ENCODE assay signal across 27 cellular contexts in the genomic region with DNA sequence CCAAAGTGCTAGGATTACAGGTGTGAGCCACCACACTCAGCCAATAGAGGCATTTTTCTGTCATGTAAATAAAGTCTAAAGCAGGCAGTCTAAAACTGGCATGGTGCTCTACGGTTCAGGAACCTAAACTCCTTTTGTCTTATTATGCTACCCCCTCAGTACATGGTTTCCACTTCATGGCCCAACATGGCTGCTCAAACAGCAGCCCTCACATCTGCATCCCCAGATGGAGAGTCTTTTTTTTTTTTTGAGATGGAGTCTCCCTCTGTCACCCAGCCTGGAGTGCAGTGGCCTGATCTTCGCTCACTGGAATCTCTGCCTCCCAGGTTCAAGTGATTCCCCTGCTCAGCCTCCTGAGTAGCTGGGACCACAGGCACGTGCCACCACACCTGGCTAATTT. TPM values are rescaled to one million over a fixed set of nuclear protein-coding genes. Genes with fewer than 3 reads are reported as not detected.
DNase-seq lines count a peak whose midpoint lies in the region; ATAC-seq, FAIRE-seq and TF ChIP-seq lines count a peak whose summit lies in the region.
"Had no signal": no experiment of that assay in that cellular context is flagged by ENCODE, and none has a peak within 500 bp of the region (broad histone marks: within the 10 kb centered on the region; RNA-seq: fewer than 3 reads in every experiment).

No MANE protein-coding gene starts in this region.

- H3K27ac Mint-ChIP-seq in neural progenitor cell (no peak overlapping the region), endodermal cell (no peak overlapping the region)
- H3K27ac Mint-ChIP-seq: CD14-positive monocyte; CD4-positive, alpha-beta T cell; GM23338; HFFc6 had no signal

- 67% methylated on average over 3 of the region's 3 CpGs for WGBS in K562 (ENCODE audit: insufficient coverage, low coverage, missing lambda C conversion rate)
- 82 to 94% (median 89%) methylated on average over 3 of the region's 3 CpGs for WGBS in spleen, 5 donors
- WGBS in endodermal cell (ENCODE audit: insufficient coverage in 1 of 2, insufficient read length in 1 of 2), 2 experiments: 93 to 100% methylated on average over 1 to 3 of the region's 3 CpGs

- no peak for TF ChIP-seq EP300 in K562 (IDR thresholded peaks at IDR 0.05; ENCODE audit: low read length)

- no peaks in the 10 kb centered on the region for H3K9me1 ChIP-seq in K562 (ENCODE audit: control insufficient read depth, insufficient read depth, low read length)

- DNase-seq in Right ventricle myocardium inferior (ENCODE audit: missing footprints) (peak; percentile 33), right atrium auricular region (ENCODE audit: low spot score) (no peak), K562 (ENCODE audit: extremely low read depth in 1 of 4, low spot score in 3 of 4) (no peak), neural progenitor cell (ENCODE audit: low spot score) (no peak), spleen (peak; percentile 7), OCI-M1 (lab: John Stamatoyannopoulos, UW) (no peak), endodermal cell (no peak)
- DNase-seq: 8988T; ACHN; AML-193; BE2C; CD4-positive, alpha-beta T cell; CD8-positive, alpha-beta memory T cell; DMS 273 treated with DMSO at 0.1 percent for 48 hours; DMS79; EL; GDM1; HFFc6 had no signal

- TF ChIP-seq CTCF in right atrium auricular region (IDR thresholded peaks at IDR 0.05) (no peak), K562 (IDR thresholded peaks at IDR 0.05 in 2 of 3, conservative IDR thresholded peaks at IDR 0.05 in 1 of 3; ENCODE audit: insufficient read depth in 2 of 3, low read depth in 1 of 3, low read length in 3 of 3) (no peak), neural progenitor cell (IDR thresholded peaks at IDR 0.05) (no peak), spleen (IDR thresholded peaks at IDR 0.05 in 8 of 11, conservative IDR thresholded peaks at IDR 0.05 in 3 of 11) (no peak), endodermal cell (conservative IDR thresholded peaks at IDR 0.05) (no peak)

- H3K4me2 ChIP-seq in K562 (ENCODE audit: insufficient read depth, low read length) (no peak overlapping the region), neural progenitor cell (no peak overlapping the region)
- H3K4me2 ChIP-seq: A549; BLaER1 treated with 17β-estradiol and CSF1 and Interleukin-3, amounts not matched to agents 10 nM and 100 nM; GM23338 had no signal

- no TSS peak for BruUV-seq in K562 (replicated peaks; lab: Mats Ljungman, UMichigan)

- FAIRE-seq in K562 (lab: Jason Lieb, UNC): no peak
- FAIRE-seq: A549, D721Med, GM12878, GM19239, H54 had no signal

- no peaks in the 10 kb centered on the region for H3K36me3 Mint-ChIP-seq in neural progenitor cell
- no peaks in the 10 kb centered on the region for H3K36me3 Mint-ChIP-seq in endodermal cell (ENCODE audit: low read depth)
- H3K36me3 Mint-ChIP-seq: CD14-positive monocyte; CD8-positive, alpha-beta memory T cell had no signal

- H3K36me3 ChIP-seq in right atrium auricular region (no peaks in the 10 kb centered on the region), K562 (ENCODE audit: control insufficient read depth, insufficient read depth, low read length) (no peaks in the 10 kb centered on the region), neural progenitor cell (no peaks in the 10 kb centered on the region), spleen (no peaks in the 10 kb centered on the region), endodermal cell (ENCODE audit: control insufficient read depth, insufficient read depth, low read length) (no peaks in the 10 kb centered on the region)
- H3K36me3 ChIP-seq: BE2C; BLaER1 treated with 17β-estradiol and CSF1 and Interleukin-3, amounts not matched to agents 10 nM and 100 nM; HAP-1 had no signal

- H3K27me3 Mint-ChIP-seq in neural progenitor cell (ENCODE audit: insufficient read depth, low read depth) (peaks cover 31% of the 10 kb centered on the region), endodermal cell (ENCODE audit: insufficient read depth) (peaks cover 54% of the 10 kb centered on the region)

- H2AFZ ChIP-seq in K562 (ENCODE audit: low read depth, low read length): no peak overlapping the region
- no peak overlapping the region for H2AFZ ChIP-seq in neural progenitor cell (replicated peaks)
- H2AFZ ChIP-seq: GM23338 had no signal

- peak overlapping the region; percentile 24 for H3K4me3 Mint-ChIP-seq in neural progenitor cell
- no peak overlapping the region for H3K4me3 Mint-ChIP-seq in endodermal cell
- H3K4me3 Mint-ChIP-seq: CD4-positive, alpha-beta T cell; GM23338; HFFc6 had no signal

- H3K79me2 ChIP-seq in K562 (ENCODE audit: control insufficient read depth, insufficient read depth, low read length): no peaks in the 10 kb centered on the region
- H3K79me2 ChIP-seq in neural progenitor cell (ENCODE audit: low read depth): no peaks in the 10 kb centered on the region

- in situ Hi-C loops in K562 (cut with MboI): no loop called here

- H3K9me3 ChIP-seq in right atrium auricular region: no peaks in the 10 kb centered on the region
- H3K9me3 ChIP-seq in K562 (replicated peaks; ENCODE audit: control insufficient read depth, insufficient read depth, low read depth, low read length): no peaks in the 10 kb centered on the region
- H3K9me3 ChIP-seq in neural progenitor cell (ENCODE audit: low read depth): no peaks in the 10 kb centered on the region
- peaks cover 0 to 3% (median 0%) of the 10 kb centered on the region in 8 donors for H3K9me3 ChIP-seq in spleen
- no peaks in the 10 kb centered on the region for H3K9me3 ChIP-seq in endodermal cell (ENCODE audit: control insufficient read depth, low read length)
- H3K9me3 ChIP-seq: A549; BE2C; BLaER1 treated with 17β-estradiol and CSF1 and Interleukin-3, amounts not matched to agents 10 nM and 100 nM; HAP-1 had no signal

- peaks cover 0 to 6% of the 10 kb centered on the region in 2 donors for H3K27me3 ChIP-seq in right atrium auricular region
- H3K27me3 ChIP-seq in K562 (ENCODE audit: control insufficient read depth in 2 of 2, insufficient read depth in 2 of 2, low read length in 2 of 2): no peaks in the 10 kb centered on the region
- H3K27me3 ChIP-seq in neural progenitor cell: peaks cover 44% of the 10 kb centered on the region
- peaks cover 0 to 91% (median 35%) of the 10 kb centered on the region in 7 donors for H3K27me3 ChIP-seq in spleen (replicated peaks in 1 of 7)
- peaks cover 21% of the 10 kb centered on the region for H3K27me3 ChIP-seq in endodermal cell (ENCODE audit: control insufficient read depth, insufficient read depth, low read length, poor library complexity, severe bottlenecking)
- H3K27me3 ChIP-seq: BE2C had no signal

- ATAC-seq in Right ventricle myocardium inferior: no peak
- ATAC-seq in K562: no peak
- ATAC-seq: A549, GM12878, GM23338 had no signal

- intact Hi-C loops in Right ventricle myocardium inferior (cut with DNase I): no loop called here
- intact Hi-C loops in K562 (cut with micrococcal nuclease): no loop called here
- intact Hi-C loops in spleen (cut with DNase I; ENCODE audit: low total_unique reads): no loop called here

- H3F3A ChIP-seq in neural progenitor cell (ENCODE audit: low read depth): peaks cover 15% of the 10 kb centered on the region

- H3K4me3 ChIP-seq in right atrium auricular region: no peak overlapping the region
- no peak overlapping the region for H3K4me3 ChIP-seq in K562
- H3K4me3 ChIP-seq in neural progenitor cell: no peak overlapping the region
- no peak overlapping the region for H3K4me3 ChIP-seq in spleen
- H3K4me3 ChIP-seq in endodermal cell (ENCODE audit: low read length): no peak overlapping the region
- H3K4me3 ChIP-seq: A549; BLaER1 treated with 17β-estradiol and CSF1 and Interleukin-3, amounts not matched to agents 10 nM and 100 nM; GM12878; GM23338; HAP-1 had no signal

- H3K4me1 Mint-ChIP-seq in neural progenitor cell: peaks cover 5% of the 10 kb centered on the region
- peaks cover 7% of the 10 kb centered on the region for H3K4me1 Mint-ChIP-seq in endodermal cell

- TF ChIP-seq POLR2A in K562 (conservative IDR thresholded peaks at IDR 0.05) (no peak), spleen (IDR thresholded peaks at IDR 0.05) (no peak)

- POLR2A ChIA-PET in K562 (lab: Yijun Ruan, JAX): interaction anchor here (0.6 kb wide), 1 partner anchor 21 kb away, joined by 3 read pairs; no protein-coding TSS in a partner anchor

- CTCF ChIA-PET in K562 (lab: Yijun Ruan, JAX; ENCODE audit: low intra/inter-chr PET ratio): interaction anchor here (3.6 kb wide), 1 partner anchor 77 kb away, joined by 22 read pairs; the partner anchor contains the start of gene SRXN1

- H4K20me1 ChIP-seq in K562 (replicated peaks; ENCODE audit: control insufficient read depth, insufficient read depth, low read length) (no peaks in the 10 kb centered on the region), neural progenitor cell (ENCODE audit: low read depth) (no peaks in the 10 kb centered on the region)

- no peak overlapping the region for H3K9ac ChIP-seq in K562 (ENCODE audit: insufficient read depth in 1 of 2, low read depth in 2 of 2, low read length in 2 of 2)
- no peak overlapping the region for H3K9ac ChIP-seq in neural progenitor cell
- no peak overlapping the region for H3K9ac ChIP-seq in endodermal cell (ENCODE audit: extremely low read depth, low read length, poor library complexity, severe bottlenecking)
- H3K9ac ChIP-seq: BLaER1 treated with 17β-estradiol and CSF1 and Interleukin-3, amounts not matched to agents 10 nM and 100 nM had no signal

- no peaks in the 10 kb centered on the region for H3K9me3 Mint-ChIP-seq in neural progenitor cell
- no peaks in the 10 kb centered on the region for H3K9me3 Mint-ChIP-seq in endodermal cell
- H3K9me3 Mint-ChIP-seq: CD4-positive, alpha-beta T cell; GM23338; HFFc6 had no signal

- no peak for TF ChIP-seq RAD21 in K562 (CRISPR knock-in tag; conservative IDR thresholded peaks at IDR 0.05 in 1 of 2, IDR thresholded peaks at IDR 0.05 in 1 of 2)

- H3K27ac ChIP-seq in right atrium auricular region: no peak overlapping the region
- H3K27ac ChIP-seq in K562 (ENCODE audit: extremely low read depth, low read depth, low read length): no peak overlapping the region
- H3K27ac ChIP-seq in neural progenitor cell: no peak overlapping the region
- H3K27ac ChIP-seq in spleen: no peak overlapping the region
- H3K27ac ChIP-seq in endodermal cell (ENCODE audit: low read depth, low read length): no peak overlapping the region
- H3K27ac ChIP-seq: A549; BLaER1 treated with 17β-estradiol and CSF1 and Interleukin-3, amounts not matched to agents 10 nM and 100 nM had no signal

- H3K4me1 ChIP-seq in right atrium auricular region: peaks cover 0 to 10% of the 10 kb centered on the region in 2 donors
- H3K4me1 ChIP-seq in K562 (replicated peaks in 1 of 2; ENCODE audit: control insufficient read depth in 2 of 2, insufficient read depth in 2 of 2, low read length in 2 of 2): peaks cover 5 to 12% of the 10 kb centered on the region in 2 experiments; a peak in 4 of 5 replicates
- H3K4me1 ChIP-seq in neural progenitor cell: peaks cover 9% of the 10 kb centered on the region
- peaks cover 0 to 12% (median 10%) of the 10 kb centered on the region in 6 donors for H3K4me1 ChIP-seq in spleen
- no peaks in the 10 kb centered on the region for H3K4me1 ChIP-seq in endodermal cell (ENCODE audit: control insufficient read depth, insufficient read depth, low read length)
- H3K4me1 ChIP-seq: BE2C, HAP-1 had no signal

RNA-seq across cellular contexts. Expression of gene SLC52A3, which starts 38.3 kb away (rescaled TPM):
- 2.7 TPM for total RNA-seq in Right ventricle myocardium inferior
- 1 to 10 TPM; 1.3 to 2.6 TPM for total RNA-seq in right atrium auricular region
- 0.30 and 0.76 TPM in 2 replicates for total RNA-seq in K562 (2011; cell fraction: chromatin; rRNA removed; ENCODE audit: low replicate concordance)
- total RNA-seq in K562 (2011; cell fraction: nucleolus; rRNA removed): 0.83 and 0.92 TPM in 2 replicates
- total RNA-seq in K562 (2011; cell fraction: nucleoplasm; rRNA removed): 0.53 and 0.81 TPM in 2 replicates
- 0.09 and 0.16 TPM in 2 replicates for total RNA-seq in K562 (2014; rRNA removed)
- 0.13 and 0.25 TPM in 2 replicates for total RNA-seq in K562 (2014; rRNA removed; fragmentation: Illumina TruSeq; extraction: Trizol)
- 0.11 and 0.19 TPM in 2 replicates for total RNA-seq in K562 (2015; rRNA removed; fragmentation: Illumina TruSeq; extraction: Trizol)
- total RNA-seq in K562 (2021): 0.60 and 0.69 TPM in 2 replicates
- 0.10 and 1.0 TPM in 2 replicates for polyA plus RNA-seq in K562 (2011; rRNA removed)
- 0.42 and 0.81 TPM in 2 replicates for polyA plus RNA-seq in K562 (2011; cell fraction: cytosol; rRNA removed)
- 0.44 and 0.51 TPM in 2 replicates for polyA plus RNA-seq in K562 (2011; cell fraction: nucleus; rRNA removed)
- polyA plus RNA-seq in K562 (2012): 0.49 and 0.79 TPM in 2 replicates
- polyA plus RNA-seq in K562 (2014; fragmentation: Illumina TruSeq; extraction: Trizol): 0.37 and 0.44 TPM in 2 replicates
- polyA plus RNA-seq in K562 (2014; fragmentation: Nextera tagmentation; extraction: Ambion mirVana): under 1 TPM; 0.06 to 0.07 TPM
- polyA plus RNA-seq in K562 (2014; rRNA removed): 0.16 and 0.20 TPM in 2 replicates
- 0.39 TPM in 1 of 2 replicates, not detected in the other for polyA minus RNA-seq in K562 (2011; rRNA and poly(A)+ RNA removed)
- 1.5 TPM in 1 of 2 replicates, not detected in the other for polyA minus RNA-seq in K562 (2011; cell fraction: cytosol; rRNA and poly(A)+ RNA removed)
- polyA minus RNA-seq in K562 (2011; cell fraction: nucleus; rRNA and poly(A)+ RNA removed): 0.13 and 0.89 TPM in 2 replicates
- 0.56 TPM in 1 of 2 replicates, not detected in the other for total RNA-seq in neural progenitor cell (ENCODE audit: low replicate concordance)
- under 1 TPM in 4 of 7 donors, not detected in 3; 0.17 to 0.44 (median 0.27) TPM for total RNA-seq in spleen
- polyA plus RNA-seq in spleen: under 1 TPM; 0.03 to 0.08 (median 0.04) TPM
- total RNA-seq in endodermal cell: 1 to 10 TPM; 3.1 to 5.7 TPM
- 2.1 TPM for polyA plus RNA-seq in endodermal cell (2013, experiment 1 of 2)
- polyA plus RNA-seq in endodermal cell (2013, experiment 2 of 2): 0.95 TPM
- total RNA-seq: CD4-positive, alpha-beta T cell; CD8-positive, alpha-beta memory T cell; GM12878 had no signal
- polyA plus RNA-seq: CD14-positive monocyte; CD8-positive, alpha-beta memory T cell; GM12878 had no signal

RNA-seq across cellular contexts. Expression of gene SCRT2, which starts 54.4 kb away (rescaled TPM):
- total RNA-seq in Right ventricle myocardium inferior (not detected), right atrium auricular region (not detected), K562 (2014; rRNA removed) (0.04 and 0.05 TPM in 2 replicates), K562 (2014; rRNA removed; fragmentation: Illumina TruSeq; extraction: Trizol) (0.04 TPM in 1 of 2 replicates, not detected in the other), K562 (2015; rRNA removed; fragmentation: Illumina TruSeq; extraction: Trizol) (0.07 and 0.19 TPM in 2 replicates), K562 (2021) (0.47 and 0.75 TPM in 2 replicates), neural progenitor cell (ENCODE audit: low replicate concordance) (not detected in 2 replicates), spleen (under 1 TPM in 1 of 7 donors, not detected in 6; 0.09 TPM), endodermal cell (not detected)
- 0.18 and 0.37 TPM in 2 replicates for total RNA-seq in K562 (2011; cell fraction: chromatin; rRNA removed; ENCODE audit: low replicate concordance)
- total RNA-seq in K562 (2011; cell fraction: nucleolus; rRNA removed): 0.26 and 0.50 TPM in 2 replicates
- total RNA-seq in K562 (2011; cell fraction: nucleoplasm; rRNA removed): 0.29 and 0.99 TPM in 2 replicates
- polyA plus RNA-seq in K562 (2011; rRNA removed) (0.12 and 0.13 TPM in 2 replicates), K562 (2014; fragmentation: Illumina TruSeq; extraction: Trizol) (0.30 and 0.36 TPM in 2 replicates), K562 (2014; fragmentation: Nextera tagmentation; extraction: Ambion mirVana) (not detected), K562 (2014; rRNA removed) (0.19 and 0.34 TPM in 2 replicates), spleen (not detected)
- 0.10 and 0.63 TPM in 2 replicates for polyA plus RNA-seq in K562 (2011; cell fraction: cytosol; rRNA removed)
- 0.91 and 4.1 TPM in 2 replicates for polyA plus RNA-seq in K562 (2011; cell fraction: nucleus; rRNA removed)
- 0.19 and 0.48 TPM in 2 replicates for polyA plus RNA-seq in K562 (2012)
- 0.12 and 0.25 TPM in 2 replicates for polyA minus RNA-seq in K562 (2011; rRNA and poly(A)+ RNA removed)
- 0.64 and 1.2 TPM in 2 replicates for polyA minus RNA-seq in K562 (2011; cell fraction: cytosol; rRNA and poly(A)+ RNA removed)
- polyA minus RNA-seq in K562 (2011; cell fraction: nucleus; rRNA and poly(A)+ RNA removed): 0.44 and 2.2 TPM in 2 replicates
- polyA plus RNA-seq in endodermal cell (2013, experiment 1 of 2): 10.8 TPM
- 9.9 TPM for polyA plus RNA-seq in endodermal cell (2013, experiment 2 of 2)
- total RNA-seq: CD4-positive, alpha-beta T cell; CD8-positive, alpha-beta memory T cell; GM12878; HFFc6 had no signal
- polyA plus RNA-seq: A549; CD14-positive monocyte; CD8-positive, alpha-beta memory T cell; GM12878; GM23338 had no signal

Comparison
In these comparisons a context has a peak if more than half of its experiments do, and no peak if none do; other contexts are left out.
1. DNase-seq: peak in Right ventricle myocardium inferior (single experiment) and spleen (single experiment); none in right atrium auricular region (single experiment), K562 (0 of 4), neural progenitor cell (single experiment), OCI-M1 (single experiment) and endodermal cell (single experiment).